In genomic region chr1:178942285-178943218, GRCh38 we compare ENCODE assay signal across 9 cellular contexts.
DNase-seq lines count a peak whose midpoint lies in the region; ATAC-seq, FAIRE-seq and TF ChIP-seq lines count a peak whose summit lies in the region.
"Had no signal": no experiment of that assay in that cellular context is flagged by ENCODE, and none has a peak within 500 bp of the region (broad histone marks: within the 10 kb centered on the region; RNA-seq: fewer than 3 reads in every experiment).

No MANE protein-coding gene starts in this region.

- no peak overlapping the region for H3K4me3 ChIP-seq in fibroblast of lung (replicated peaks in 1 of 4; ENCODE audit: control extremely low read depth in 1 of 4, insufficient read depth in 1 of 4, low read depth in 3 of 4, low read length in 4 of 4)
- H3K4me3 ChIP-seq in retinal pigment epithelial cell (ENCODE audit: low read length), result no peak overlapping the region

- no peaks in the 10 kb centered on the region for H3K9me3 ChIP-seq in fibroblast of lung (ENCODE audit: control insufficient read depth, insufficient read depth, low read depth, low read length)

- DNase-seq in HCEC 1CT (peak; percentile 22), RCC 7860 (ENCODE audit: low spot score) (peak; percentile 40), fibroblast of lung (ENCODE audit: low read depth in 2 of 2) (peak; percentile 50 to 75), retinal pigment epithelial cell (ENCODE audit: low read depth) (peak; percentile 31), H54 (ENCODE audit: insufficient read length, low spot score) (no peak), RPMI8226 (no peak)
- DNase-seq: DMS53 had no signal

- H2AFZ ChIP-seq in fibroblast of lung (ENCODE audit: low read length), result no peak overlapping the region

- FAIRE-seq in RCC 7860 (lab: Jason Lieb, UNC) (no peak), H54 (lab: Jason Lieb, UNC) (no peak)

- no peak overlapping the region for H3K9ac ChIP-seq in fibroblast of lung (ENCODE audit: insufficient read depth, low read length)

- no peak overlapping the region for H3K4me2 ChIP-seq in fibroblast of lung (ENCODE audit: extremely low read depth, insufficient read depth, low read length)

- no peaks in the 10 kb centered on the region for H4K20me1 ChIP-seq in fibroblast of lung (ENCODE audit: control insufficient read depth, extremely low read depth, insufficient read depth, low read length)

- no peaks in the 10 kb centered on the region for H3K79me2 ChIP-seq in fibroblast of lung (ENCODE audit: control insufficient read depth, insufficient read depth, low read length)

- H3K4me1 ChIP-seq in fibroblast of lung (ENCODE audit: control insufficient read depth, extremely low read depth, insufficient read depth, low read length), result peaks cover 7% of the 10 kb centered on the region

- ATAC-seq in HG03378 (IDR thresholded peaks at IDR 0.05; ENCODE audit: unreplicated experiment), result no peak
- ATAC-seq in HG03565 (IDR thresholded peaks at IDR 0.05; ENCODE audit: unreplicated experiment), result no peak

- no peaks in the 10 kb centered on the region for H3K36me3 ChIP-seq in fibroblast of lung (ENCODE audit: control insufficient read depth, insufficient read depth, low read length)

- TF ChIP-seq CTCF in fibroblast of lung (conservative IDR thresholded peaks at IDR 0.05 in 1 of 2, IDR thresholded peaks at IDR 0.05 in 1 of 2; ENCODE audit: low read depth in 1 of 2, low read length in 2 of 2) (no peak), retinal pigment epithelial cell (conservative IDR thresholded peaks at IDR 0.05; ENCODE audit: low read depth, low read length) (no peak)

- no peak for TF ChIP-seq POLR2A in H54 (IDR thresholded peaks at IDR 0.05; ENCODE audit: low read depth, low read length)

- H3K27me3 ChIP-seq in fibroblast of lung (ENCODE audit: control insufficient read depth, insufficient read depth, low read length), result no peaks in the 10 kb centered on the region

- no peak overlapping the region for H3K27ac ChIP-seq in fibroblast of lung (ENCODE audit: insufficient read depth, low read length)

Comparison
In these comparisons a context has a peak if more than half of its experiments do, and no peak if none do; other contexts are left out.
1. DNase-seq: peak in HCEC 1CT (single experiment), RCC 7860 (single experiment), fibroblast of lung (2 of 2) and retinal pigment epithelial cell (single experiment); none in H54 (single experiment) and RPMI8226 (single experiment).